Comparison of ENCODE assay signal across 22 cellular contexts in the genomic region with DNA sequence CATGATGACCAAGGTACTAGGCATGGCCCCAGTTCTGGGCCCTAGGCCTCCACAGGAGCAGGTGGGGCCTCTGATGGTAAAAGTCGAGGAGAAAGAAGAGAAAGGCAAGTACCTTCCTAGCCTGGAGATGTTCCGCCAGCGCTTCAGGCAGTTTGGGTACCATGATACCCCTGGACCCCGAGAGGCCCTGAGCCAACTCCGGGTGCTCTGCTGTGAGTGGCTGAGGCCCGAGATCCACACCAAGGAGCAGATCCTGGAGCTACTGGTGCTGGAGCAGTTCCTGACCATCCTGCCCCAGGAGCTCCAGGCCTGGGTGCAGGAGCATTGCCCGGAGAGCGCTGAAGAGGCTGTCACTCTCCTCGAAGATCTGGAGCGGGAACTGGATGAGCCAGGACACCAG.
"Had no signal": no experiment of that assay in that cellular context is flagged by ENCODE, and none has a peak within 500 bp of the region (broad histone marks: within the 10 kb centered on the region; RNA-seq: fewer than 3 reads in every experiment).

No MANE protein-coding gene starts in this region.

- DNase-seq: activated CD4-positive, alpha-beta memory T cell treated with anti-CD3 and anti-CD28 coated beads for 36 hours; activated CD4-positive, alpha-beta T cell treated with anti-CD3 and anti-CD28 coated beads, Interleukin-2, amount 50 U/mL, for 1 hour; activated CD8-positive, alpha-beta memory T cell treated with anti-CD3 and anti-CD28 coated beads, Interleukin-2, amount 50 U/mL, for 4 hours; activated effector memory CD4-positive, alpha-beta T cell treated with Interleukin-2 at 50 U/mL for 16 hours; activated naive CD4-positive, alpha-beta T cell treated with anti-CD3 and anti-CD28 coated beads, Interleukin-2, amount 10 ng/mL, durations not matched to agents 7 days and 5 days; activated naive CD8-positive, alpha-beta T cell treated with anti-CD3 and anti-CD28 coated beads, Interleukin-2, amount 50 U/mL, for 24 hours; activated T-cell treated with anti-CD3 and anti-CD28 coated beads, Interleukin-2, amount 50 U/mL, for 48 hours; anterior cingulate cortex; central memory CD4-positive, alpha-beta T cell; Kasumi-1; MM.1S; MV-4-11; NCI-H1092; NCI-H1436 treated with DMSO at 0.1 percent for 48 hours; NCI-H1694 treated with DMSO at 0.1 percent for 48 hours; NCI-H2029; NCI-H345; NCI-H524 treated with DMSO at 0.1 percent for 48 hours; NK-92 treated with Interleukin-12 subunit alpha and Interleukin-12 subunit beta, amount 100 ng/mL, for 24 hours; SHP77; SJCRH30 had no signal

- H3K9me3 ChIP-seq: SJCRH30 had no signal

- H3K27me3 ChIP-seq: SJCRH30 had no signal

- ATAC-seq: activated naive CD8-positive, alpha-beta T cell treated with anti-CD3 and anti-CD28 coated beads, Interleukin-2, amount 50 U/mL, for 24 hours had no signal

- H3K4me1 ChIP-seq: SJCRH30 had no signal

- H3K27ac ChIP-seq: SJCRH30, SK-N-MC had no signal

- H3K4me3 ChIP-seq: SJCRH30, SK-N-MC had no signal
